In the genomic region with DNA sequence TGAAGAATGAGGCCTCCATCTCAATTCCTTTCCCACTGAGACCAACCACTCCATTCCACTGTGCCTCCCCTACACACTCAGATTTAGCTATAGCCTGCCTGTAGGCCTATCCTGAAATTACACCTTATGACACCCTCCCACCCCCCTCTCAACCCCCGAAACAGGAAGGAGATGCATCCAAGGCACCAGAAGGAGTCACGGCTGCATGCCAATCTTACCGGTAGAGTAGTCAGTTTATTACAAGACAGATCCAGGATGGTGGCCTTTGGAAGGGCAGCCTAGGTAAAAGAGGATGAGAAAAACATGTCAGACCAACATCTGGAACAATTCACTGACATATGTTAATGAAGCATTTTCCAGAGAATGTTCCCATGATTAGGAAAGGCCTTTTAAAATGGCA, we compare ENCODE assay signal across 10 cellular contexts. TPM values are rescaled to one million over a fixed set of nuclear protein-coding genes. Genes with fewer than 3 reads are reported as not detected.
DNase-seq lines count a peak whose midpoint lies in the region; ATAC-seq and TF ChIP-seq lines count a peak whose summit lies in the region.
"Had no signal": no experiment of that assay in that cellular context is flagged by ENCODE, and none has a peak within 500 bp of the region (broad histone marks: within the 10 kb centered on the region; RNA-seq: fewer than 3 reads in every experiment).

No MANE protein-coding gene starts in this region.

- peaks cover 16% of the 10 kb centered on the region for H4K20me1 ChIP-seq in DOHH2 (ENCODE audit: control insufficient read depth, insufficient read depth, low read depth, low read length)

- no peak overlapping the region for H3K4me3 ChIP-seq in DOHH2 (ENCODE audit: low read length)
- peak overlapping the region; percentile 82 to 85 for H3K4me3 ChIP-seq in foreskin fibroblast (ENCODE audit: low read depth in 1 of 2, low read length in 2 of 2)
- peak overlapping the region in 2 of 4 donors; percentile 90 to 98 for H3K4me3 ChIP-seq in stomach

- H3K36me3 ChIP-seq in DOHH2 (ENCODE audit: control insufficient read depth, low read length) (peaks cover 71% of the 10 kb centered on the region), stomach (peaks cover 43 to 57% (median 55%) of the 10 kb centered on the region in 4 donors)

- no peak for TF ChIP-seq POLR2A in stomach (IDR thresholded peaks at IDR 0.05)

- peaks cover under 1% of the 10 kb centered on the region for H3K9me3 Mint-ChIP-seq in activated CD8-positive, alpha-beta T cell treated with anti-CD3 and anti-CD28 coated beads for 36 hours

- TF ChIP-seq CTCF in DOHH2 (IDR thresholded peaks at IDR 0.05; ENCODE audit: low read depth, low read length, poor library complexity, severe bottlenecking) (no peak), foreskin fibroblast (IDR thresholded peaks at IDR 0.05; ENCODE audit: low read depth, low read length) (no peak), omental fat pad (IDR thresholded peaks at IDR 0.05) (no peak), stomach (IDR thresholded peaks at IDR 0.05) (no peak)
- TF ChIP-seq CTCF in activated CD8-positive, alpha-beta T cell treated with anti-CD3 and anti-CD28 coated beads for 36 hours (IDR thresholded peaks at IDR 0.05), result no peak

- H3K4me3 Mint-ChIP-seq in activated CD8-positive, alpha-beta T cell treated with anti-CD3 and anti-CD28 coated beads for 36 hours, result peak overlapping the region; percentile 89

- peak; percentile 1 for DNase-seq in AG08395 (ENCODE audit: low spot score)
- no peak for DNase-seq in activated CD8-positive, alpha-beta T cell treated with anti-CD3 and anti-CD28 coated beads for 36 hours
- DNase-seq in foreskin fibroblast, result peak in 1 of 2 donors; percentile 11
- no peak for DNase-seq in omental fat pad (ENCODE audit: low spot score)
- DNase-seq in stomach, result no peak
- DNase-seq in NCI-H345 (lab: John Stamatoyannopoulos, UW), result no peak
- no peak for DNase-seq in SHP77 (lab: John Stamatoyannopoulos, UW)
- DNase-seq: NCI-H524, upper lobe of right lung had no signal

- intact Hi-C loops in activated CD8-positive, alpha-beta T cell treated with anti-CD3 and anti-CD28 coated beads for 36 hours (cut with micrococcal nuclease), result no loop called here
- intact Hi-C loops in stomach (cut with DNase I; ENCODE audit: low total_unique reads), result no loop called here

- no peak for TF ChIP-seq EP300 in stomach (IDR thresholded peaks at IDR 0.05)

- WGBS in stomach, 5 donors, result 5 to 33% (median 25%) methylated on average over 3 of the region's 3 CpGs

- H3K27ac Mint-ChIP-seq in activated CD8-positive, alpha-beta T cell treated with anti-CD3 and anti-CD28 coated beads for 36 hours, result no peak overlapping the region

- ATAC-seq in activated CD8-positive, alpha-beta T cell treated with anti-CD3 and anti-CD28 coated beads for 36 hours, result no peak
- no peak for ATAC-seq in omental fat pad (ENCODE audit: low FRiP score)
- ATAC-seq: upper lobe of right lung had no signal

- H3K79me2 ChIP-seq in DOHH2 (ENCODE audit: control insufficient read depth, low read length), result peaks cover 45% of the 10 kb centered on the region

- peak overlapping the region; percentile 84; the same call in 1 of the 2 replicates for H3K4me2 ChIP-seq in DOHH2 (ENCODE audit: low read length)

- H3K4me1 ChIP-seq in DOHH2 (ENCODE audit: control insufficient read depth, low read length) (peaks cover 25% of the 10 kb centered on the region), stomach (peaks cover 27 to 77% (median 62%) of the 10 kb centered on the region in 4 donors)

- POLR2A ChIA-PET in activated CD8-positive, alpha-beta T cell treated with anti-CD3 and anti-CD28 coated beads for 36 hours (lab: Charles Lee), result interaction anchor here (0.7 to 2.8 kb wide), 3 partner anchors 10 to 15 kb away, joined by 3 to 22 read pairs (median 3); no protein-coding TSS in a partner anchor

- peaks cover 51% of the 10 kb centered on the region for H3K36me3 Mint-ChIP-seq in activated CD8-positive, alpha-beta T cell treated with anti-CD3 and anti-CD28 coated beads for 36 hours (ENCODE audit: low read depth)

- peaks cover 30% of the 10 kb centered on the region for H3K4me1 Mint-ChIP-seq in activated CD8-positive, alpha-beta T cell treated with anti-CD3 and anti-CD28 coated beads for 36 hours (ENCODE audit: low read depth)

- no peaks in the 10 kb centered on the region for H3K9me2 ChIP-seq in DOHH2 (replicated peaks; ENCODE audit: control insufficient read depth, low read length)

- no peaks in the 10 kb centered on the region for H3F3A ChIP-seq in DOHH2 (ENCODE audit: control insufficient read depth, insufficient read depth)

- H3K27me3 ChIP-seq in DOHH2 (ENCODE audit: control insufficient read depth, low read length) (no peaks in the 10 kb centered on the region), stomach (no peaks in the 10 kb centered on the region)
- H3K27me3 ChIP-seq: upper lobe of right lung had no signal

- CTCF ChIA-PET in activated CD8-positive, alpha-beta T cell treated with anti-CD3 and anti-CD28 coated beads for 36 hours (lab: Charles Lee), result no interaction called here

- H3K9me3 ChIP-seq in DOHH2 (ENCODE audit: control insufficient read depth, insufficient read depth, low read length), result no peaks in the 10 kb centered on the region
- H3K9me3 ChIP-seq in stomach, result no peaks in the 10 kb centered on the region
- H3K9me3 ChIP-seq: upper lobe of right lung had no signal

- H3K27ac ChIP-seq in DOHH2 (ENCODE audit: low read depth, low read length) (no peak overlapping the region), stomach (no peak overlapping the region)
- H3K27ac ChIP-seq: upper lobe of right lung had no signal

- H3K27me3 Mint-ChIP-seq in activated CD8-positive, alpha-beta T cell treated with anti-CD3 and anti-CD28 coated beads for 36 hours, result no peaks in the 10 kb centered on the region

RNA-seq across cellular contexts. Expression of gene LRRC59, which starts 2.6 kb away (rescaled TPM):
- total RNA-seq in activated CD8-positive, alpha-beta T cell treated with anti-CD3 and anti-CD28 coated beads for 36 hours, result 10 to 100 TPM; 70.6 to 71.0 TPM
- total RNA-seq in omental fat pad, result 100 to 1,000 TPM in 3 of 4 donors, 10 to 100 TPM in 1; 53.6 to 193 (median 102) TPM
- 100 to 1,000 TPM in 2 of 5 donors, 10 to 100 TPM in 3; 40.8 to 117 (median 77.1) TPM for total RNA-seq in stomach
- 10 to 100 TPM; 32.2 to 76.7 (median 75.3) TPM for polyA plus RNA-seq in stomach

RNA-seq across cellular contexts. Expression of gene EME1, which starts 21.7 kb away (rescaled TPM):
- 10 to 100 TPM; 48.0 to 48.6 TPM for total RNA-seq in activated CD8-positive, alpha-beta T cell treated with anti-CD3 and anti-CD28 coated beads for 36 hours
- total RNA-seq in omental fat pad (1 to 10 TPM in 1 of 4 donors, not detected in 3; 1.1 TPM), stomach (10 to 100 TPM in 1 of 5 donors, 1 to 10 TPM in 2, under 1 TPM in 1, not detected in 1; 0.87 to 15.8 (median 3.7) TPM)
- 1 to 10 TPM in 2 of 3 donors, not detected in 1; 1.2 to 2.0 TPM for polyA plus RNA-seq in stomach

RNA-seq across cellular contexts. Expression of gene MRPL27, which starts 21.7 kb away (rescaled TPM):
- 10 to 100 TPM; 54.6 to 55.8 TPM for total RNA-seq in activated CD8-positive, alpha-beta T cell treated with anti-CD3 and anti-CD28 coated beads for 36 hours
- total RNA-seq in omental fat pad, result 10 to 100 TPM; 48.9 to 71.0 (median 61.7) TPM
- total RNA-seq in stomach, result 10 to 100 TPM; 25.0 to 67.7 (median 44.4) TPM
- polyA plus RNA-seq in stomach, result 100 to 1,000 TPM; 175 to 258 (median 219) TPM

RNA-seq across cellular contexts. Expression of gene ACSF2, which starts 31.3 kb away (rescaled TPM):
- total RNA-seq in activated CD8-positive, alpha-beta T cell treated with anti-CD3 and anti-CD28 coated beads for 36 hours, result 10 to 100 TPM; 14.5 to 17.5 TPM
- 100 to 1,000 TPM in 1 of 4 donors, 10 to 100 TPM in 3; 36.6 to 140 (median 65.3) TPM for total RNA-seq in omental fat pad
- 100 to 1,000 TPM in 3 of 5 donors, 10 to 100 TPM in 2; 16.1 to 172 (median 103) TPM for total RNA-seq in stomach
- polyA plus RNA-seq in stomach, result 10 to 100 TPM; 44.7 to 86.8 (median 49.1) TPM

RNA-seq across cellular contexts. Expression of gene XYLT2, which starts 48.8 kb away (rescaled TPM):
- total RNA-seq in activated CD8-positive, alpha-beta T cell treated with anti-CD3 and anti-CD28 coated beads for 36 hours, result 10 to 100 TPM; 24.4 to 25.3 TPM
- 10 to 100 TPM in 3 of 4 donors, 1 to 10 TPM in 1; 8.4 to 23.2 (median 16.5) TPM for total RNA-seq in omental fat pad
- 100 to 1,000 TPM in 3 of 5 donors, 10 to 100 TPM in 2; 52.7 to 166 (median 121) TPM for total RNA-seq in stomach
- polyA plus RNA-seq in stomach, result 100 to 1,000 TPM in 1 of 3 donors, 10 to 100 TPM in 2; 57.4 to 134 (median 72.5) TPM
